In genomic region chr2:197195591-197195990, GRCh38 we compare ENCODE assay signal across 15 cellular contexts.
DNase-seq lines count a peak whose midpoint lies in the region; ATAC-seq and TF ChIP-seq lines count a peak whose summit lies in the region.
"Had no signal": no experiment of that assay in that cellular context is flagged by ENCODE, and none has a peak within 500 bp of the region (broad histone marks: within the 10 kb centered on the region; RNA-seq: fewer than 3 reads in every experiment).

No MANE protein-coding gene starts in this region.

- peaks cover 81% of the 10 kb centered on the region for H3K4me1 Mint-ChIP-seq in activated naive CD4-positive, alpha-beta T cell treated with anti-CD3 and anti-CD28 coated beads for 36 hours (ENCODE audit: low read depth)
- H3K4me1 Mint-ChIP-seq in activated naive CD8-positive, alpha-beta T cell treated with anti-CD3 and anti-CD28 coated beads, Interleukin-2, amount 10 ng/mL, durations not matched to agents 7 days and 5 days = peaks cover 75% of the 10 kb centered on the region
- peaks cover 16% of the 10 kb centered on the region for H3K4me1 Mint-ChIP-seq in mesothelial cell of epicardium
- 0 out of 2 replicates have a peak, but pooled peaks cover 4% of the 10 kb centered on the region for H3K4me1 Mint-ChIP-seq in WTC11

- WGBS in transverse colon (ENCODE audit: low coverage in 1 of 2), 2 donors = 48 to 52% methylated on average over 3 of the region's 3 CpGs

- no peak for TF ChIP-seq EP300 in transverse colon (IDR thresholded peaks at IDR 0.05; ENCODE audit: low read depth)

- H3K4me3 Mint-ChIP-seq in activated naive CD4-positive, alpha-beta T cell treated with anti-CD3 and anti-CD28 coated beads for 36 hours = peak overlapping the region; percentile 11
- H3K4me3 Mint-ChIP-seq in activated naive CD8-positive, alpha-beta T cell treated with anti-CD3 and anti-CD28 coated beads, Interleukin-2, amount 10 ng/mL, durations not matched to agents 7 days and 5 days = peak overlapping the region; percentile 82
- H3K4me3 Mint-ChIP-seq in mesothelial cell of epicardium (no peak overlapping the region), WTC11 (no peak overlapping the region)

- in situ Hi-C loops in transverse colon (cut with MboI; ENCODE audit: low pct_ligation_motif_present in 1 of 4, low pct_unique_long_range_greater_than_20kb in 1 of 4, low sequenced_read_pairs in 3 of 4) = loop anchor here in 1 of 4 donors (25.0 kb wide), 1 partner anchor 117 kb away; the partner anchor contains the start of gene ANKRD44

- H3K9ac ChIP-seq in muscle layer of colon (ENCODE audit: low read length) = peak overlapping the region; percentile 2

- CTCF ChIA-PET in activated naive CD4-positive, alpha-beta T cell treated with anti-CD3 and anti-CD28 coated beads for 36 hours (lab: Charles Lee) = interaction anchor here (0.7 to 2.1 kb wide), 6 partner anchors 14 to 309 kb away, joined by 3 to 7 read pairs (median 4); no protein-coding TSS in a partner anchor
- CTCF ChIA-PET in WTC11 (lab: Charles Lee) = no interaction called here

- DNase-seq in activated naive CD4-positive, alpha-beta T cell treated with anti-CD3 and anti-CD28 coated beads for 36 hours = no peak
- DNase-seq in activated naive CD4-positive, alpha-beta T cell treated with anti-CD3 and anti-CD28 coated beads, Interleukin-2, amount 50 U/mL, for 16 hours = no peak
- DNase-seq in activated naive CD8-positive, alpha-beta T cell treated with anti-CD3 and anti-CD28 coated beads, Interleukin-2, amount 10 ng/mL, durations not matched to agents 7 days and 5 days = no peak
- no peak for DNase-seq in transverse colon
- no peak for DNase-seq in mesothelial cell of epicardium (ENCODE audit: low spot score in 2 of 2, unreplicated experiment in 2 of 2)
- no peak for DNase-seq in WTC11 (ENCODE audit: low spot score)
- no peak for DNase-seq in SJCRH30
- DNase-seq: adrenal gland; effector CD8-positive, alpha-beta T cell; H7; mesenchymal stem cell; right lobe of liver; SHP77 had no signal

- TF ChIP-seq CTCF in transverse colon (IDR thresholded peaks at IDR 0.05) = no peak
- no peak for TF ChIP-seq CTCF in mesothelial cell of epicardium (IDR thresholded peaks at IDR 0.05; ENCODE audit: unreplicated experiment)
- TF ChIP-seq CTCF in WTC11 (IDR thresholded peaks at IDR 0.05) = no peak

- H3K36me3 Mint-ChIP-seq in activated naive CD4-positive, alpha-beta T cell treated with anti-CD3 and anti-CD28 coated beads for 36 hours (ENCODE audit: low read depth) = peaks cover 2% of the 10 kb centered on the region
- peaks cover 14% of the 10 kb centered on the region for H3K36me3 Mint-ChIP-seq in activated naive CD8-positive, alpha-beta T cell treated with anti-CD3 and anti-CD28 coated beads, Interleukin-2, amount 10 ng/mL, durations not matched to agents 7 days and 5 days
- H3K36me3 Mint-ChIP-seq in mesothelial cell of epicardium = no peaks in the 10 kb centered on the region
- no peaks in the 10 kb centered on the region for H3K36me3 Mint-ChIP-seq in WTC11

- intact Hi-C loops in activated naive CD4-positive, alpha-beta T cell treated with anti-CD3 and anti-CD28 coated beads for 36 hours (cut with micrococcal nuclease) = loop anchor here (10.0 kb wide), 1 partner anchor 509 kb away; the partner anchor contains the start of gene MARS2
- intact Hi-C loops in transverse colon (cut with DNase I; ENCODE audit: low total_unique reads) = no loop called here

- no peak for ATAC-seq in activated naive CD8-positive, alpha-beta T cell treated with anti-CD3 and anti-CD28 coated beads, Interleukin-2, amount 10 ng/mL, durations not matched to agents 7 days and 5 days (ENCODE audit: low read depth)
- no peak for ATAC-seq in WTC11
- ATAC-seq: activated CD4-positive, CD25-positive, alpha-beta regulatory T cell treated with anti-CD3 and anti-CD28 coated beads, Interleukin-2, amount 50 U/mL, for 24 hours; right lobe of liver had no signal

- TF ChIP-seq POLR2A in transverse colon (IDR thresholded peaks at IDR 0.05) = no peak

- H3K27me3 Mint-ChIP-seq in activated naive CD4-positive, alpha-beta T cell treated with anti-CD3 and anti-CD28 coated beads for 36 hours (ENCODE audit: low read depth) = no peaks in the 10 kb centered on the region
- H3K27me3 Mint-ChIP-seq in activated naive CD8-positive, alpha-beta T cell treated with anti-CD3 and anti-CD28 coated beads, Interleukin-2, amount 10 ng/mL, durations not matched to agents 7 days and 5 days = no peaks in the 10 kb centered on the region
- H3K27me3 Mint-ChIP-seq in mesothelial cell of epicardium (ENCODE audit: low read depth) (no peaks in the 10 kb centered on the region), WTC11 (ENCODE audit: low read depth) (no peaks in the 10 kb centered on the region)

- H3K36me3 ChIP-seq in muscle layer of colon (ENCODE audit: insufficient read depth, low read length) (no peaks in the 10 kb centered on the region), transverse colon (no peaks in the 10 kb centered on the region), SJCRH30 (no peaks in the 10 kb centered on the region)
- H3K36me3 ChIP-seq: adrenal gland, right lobe of liver had no signal

- H3K4me3 ChIP-seq in muscle layer of colon (ENCODE audit: low read depth in 1 of 2, low read length in 2 of 2) = peak overlapping the region in 1 of 2 donors; percentile 30
- H3K4me3 ChIP-seq in transverse colon = no peak overlapping the region
- H3K4me3 ChIP-seq in SJCRH30 = no peak overlapping the region
- H3K4me3 ChIP-seq: adrenal gland, right lobe of liver had no signal

- H3K27me3 ChIP-seq in muscle layer of colon (ENCODE audit: control insufficient read depth in 1 of 2, insufficient read depth in 2 of 2, low read length in 2 of 2) (no peaks in the 10 kb centered on the region), transverse colon (no peaks in the 10 kb centered on the region), SJCRH30 (no peaks in the 10 kb centered on the region)
- H3K27me3 ChIP-seq: adrenal gland, right lobe of liver had no signal

- peaks cover 58% of the 10 kb centered on the region for H3K4me1 ChIP-seq in muscle layer of colon (ENCODE audit: insufficient read depth, low read length)
- peaks cover 4 to 44% (median 10%) of the 10 kb centered on the region in 4 donors for H3K4me1 ChIP-seq in transverse colon
- no peaks in the 10 kb centered on the region for H3K4me1 ChIP-seq in SJCRH30

- peak overlapping the region; percentile 29 for H3K27ac ChIP-seq in muscle layer of colon (ENCODE audit: low read depth, low read length)
- H3K27ac ChIP-seq in transverse colon = peak overlapping the region; percentile 26 to 50 (median 44)
- H3K27ac ChIP-seq in SJCRH30 = no peak overlapping the region
- H3K27ac ChIP-seq: right lobe of liver had no signal

- peaks cover 2% of the 10 kb centered on the region for H3K9me3 Mint-ChIP-seq in activated naive CD4-positive, alpha-beta T cell treated with anti-CD3 and anti-CD28 coated beads for 36 hours
- no peaks in the 10 kb centered on the region for H3K9me3 Mint-ChIP-seq in activated naive CD8-positive, alpha-beta T cell treated with anti-CD3 and anti-CD28 coated beads, Interleukin-2, amount 10 ng/mL, durations not matched to agents 7 days and 5 days
- H3K9me3 Mint-ChIP-seq in mesothelial cell of epicardium (no peaks in the 10 kb centered on the region), WTC11 (no peaks in the 10 kb centered on the region)

- H3K9me3 ChIP-seq in muscle layer of colon (ENCODE audit: low read length) = no peaks in the 10 kb centered on the region
- H3K9me3 ChIP-seq in transverse colon = no peaks in the 10 kb centered on the region
- H3K9me3 ChIP-seq in SJCRH30 (replicated peaks) = no peaks in the 10 kb centered on the region
- H3K9me3 ChIP-seq: adrenal gland, right lobe of liver had no signal

- POLR2A ChIA-PET in activated naive CD8-positive, alpha-beta T cell treated with anti-CD3 and anti-CD28 coated beads, Interleukin-2, amount 10 ng/mL, durations not matched to agents 7 days and 5 days (lab: Charles Lee) = interaction anchor here (0.7 to 1.9 kb wide), 2 partner anchors 69 to 116 kb away, joined by 3 to 7 read pairs; no protein-coding TSS in a partner anchor
- POLR2A ChIA-PET in WTC11 (lab: Charles Lee) = no interaction called here

- H3K27ac Mint-ChIP-seq in activated naive CD4-positive, alpha-beta T cell treated with anti-CD3 and anti-CD28 coated beads for 36 hours = peak overlapping the region; percentile 96
- H3K27ac Mint-ChIP-seq in activated naive CD8-positive, alpha-beta T cell treated with anti-CD3 and anti-CD28 coated beads, Interleukin-2, amount 10 ng/mL, durations not matched to agents 7 days and 5 days = peak overlapping the region; percentile 64
- H3K27ac Mint-ChIP-seq in mesothelial cell of epicardium (no peak overlapping the region), WTC11 (no peak overlapping the region)

TF ChIP-seq in WTC11, 78 proteins besides CTCF, POLR2A, EP300 and RAD21 (continues in another document):
- TF ChIP-seq USF1 (CRISPR knock-in tag; IDR thresholded peaks at IDR 0.05) (no peak), TEAD1 (CRISPR knock-in tag; IDR thresholded peaks at IDR 0.05) (no peak), NR2C2 (CRISPR knock-in tag; IDR thresholded peaks at IDR 0.05) (no peak), ATF1 (CRISPR knock-in tag; IDR thresholded peaks at IDR 0.05) (no peak), STAT6 (CRISPR knock-in tag; conservative IDR thresholded peaks at IDR 0.05; ENCODE audit: low read depth) (no peak), MXD4 (CRISPR knock-in tag; IDR thresholded peaks at IDR 0.05; ENCODE audit: borderline replicate concordance) (no peak)

Comparison
In these comparisons a context has a peak if more than half of its experiments do, and no peak if none do; other contexts are left out.
1. H3K27ac Mint-ChIP-seq: peak in activated naive CD4-positive, alpha-beta T cell treated with anti-CD3 and anti-CD28 coated beads for 36 hours (single experiment) and activated naive CD8-positive, alpha-beta T cell treated with anti-CD3 and anti-CD28 coated beads, Interleukin-2, amount 10 ng/mL, durations not matched to agents 7 days and 5 days (single experiment); none in mesothelial cell of epicardium (single experiment) and WTC11 (single experiment).
2. H3K4me3 Mint-ChIP-seq: peak in activated naive CD4-positive, alpha-beta T cell treated with anti-CD3 and anti-CD28 coated beads for 36 hours (single experiment) and activated naive CD8-positive, alpha-beta T cell treated with anti-CD3 and anti-CD28 coated beads, Interleukin-2, amount 10 ng/mL, durations not matched to agents 7 days and 5 days (single experiment); none in mesothelial cell of epicardium (single experiment) and WTC11 (single experiment).